In genomic region chr3:66693461-66693912, GRCh38 we compare ENCODE assay signal across 13 cellular contexts.
A peak's percentile ranks its signal among the peaks of the same experiment; 100 is the strongest.
DNase-seq lines count a peak whose midpoint lies in the region; ATAC-seq and TF ChIP-seq lines count a peak whose summit lies in the region.
"Had no signal": no experiment of that assay in that cellular context is flagged by ENCODE, and none has a peak within 500 bp of the region (broad histone marks: within the 10 kb centered on the region; RNA-seq: fewer than 3 reads in every experiment).

No MANE protein-coding gene starts in this region.

- no peak for TF ChIP-seq EP300 in sigmoid colon (IDR thresholded peaks at IDR 0.05)

- no peak for TF ChIP-seq CTCF in sigmoid colon (IDR thresholded peaks at IDR 0.05)

- H3K27me3 ChIP-seq in sigmoid colon = no peaks in the 10 kb centered on the region

- no peaks in the 10 kb centered on the region for H3K36me3 ChIP-seq in sigmoid colon

- ATAC-seq in HG03139 (IDR thresholded peaks at IDR 0.05; ENCODE audit: unreplicated experiment) = no peak
- ATAC-seq: activated CD4-positive, alpha-beta T cell treated with anti-CD3 and anti-CD28 coated beads for 36 hours; stimulated activated effector memory CD8-positive, alpha-beta T cell treated with anti-CD3 and anti-CD28 coated beads, Interleukin-12 subunit alpha, Interleukin-12 subunit beta, amount 100 ng/mL, for 72 hours had no signal

- intact Hi-C loops in sigmoid colon (cut with DNase I) = loop anchor here (5.0 kb wide), 3 partner anchors 76 to 276 kb away; partner anchors contain the start of gene LRIG1

- DNase-seq in NCI-H1105 (lab: John Stamatoyannopoulos, UW) (peak; percentile 2), brain pericyte (ENCODE audit: low read depth, low spot score) (peak; percentile 5), hypothalamus (lab: John Stamatoyannopoulos, UW) (peak in 29 of 51 donors; percentile 0 to 55 (median 18)), sigmoid colon (peak; percentile 74), HUDEP-2 (lab: John Stamatoyannopoulos, UW; ENCODE audit: unreplicated experiment in 76 of 76) (no peak), occipital lobe (lab: John Stamatoyannopoulos, UW) (no peak)
- no peak for DNase-seq in activated naive CD4-positive, alpha-beta T cell treated with Interleukin-2 at 50 U/mL for 16 hours
- DNase-seq: activated CD4-positive, alpha-beta T cell treated with anti-CD3 and anti-CD28 coated beads for 36 hours; H9; NCI-H1436 treated with DMSO at 0.1 percent for 48 hours; SHP77 treated with DMSO at 0.1 percent for 48 hours had no signal

- no peaks in the 10 kb centered on the region for H3K9me3 ChIP-seq in sigmoid colon

- no peak for TF ChIP-seq POLR2A in sigmoid colon (IDR thresholded peaks at IDR 0.05)

- H3K27ac ChIP-seq in sigmoid colon = peak overlapping the region; percentile 56 to 83 (median 78)

- peaks cover 0 to 48% (median 40%) of the 10 kb centered on the region in 4 donors for H3K4me1 ChIP-seq in sigmoid colon

- H3K4me3 ChIP-seq in sigmoid colon = no peak overlapping the region

- 15 to 46% methylated on average over 8 of the region's 8 CpGs for WGBS in sigmoid colon, 2 donors

Comparison
In these comparisons a context has a peak if more than half of its experiments do, and no peak if none do; other contexts are left out.
1. DNase-seq: peak in NCI-H1105 (single experiment), brain pericyte (single experiment), hypothalamus (29 of 51) and sigmoid colon (single experiment); none in activated naive CD4-positive, alpha-beta T cell treated with Interleukin-2 at 50 U/mL for 16 hours (single experiment), HUDEP-2 (0 of 76) and occipital lobe (single experiment).